In the genomic region with DNA sequence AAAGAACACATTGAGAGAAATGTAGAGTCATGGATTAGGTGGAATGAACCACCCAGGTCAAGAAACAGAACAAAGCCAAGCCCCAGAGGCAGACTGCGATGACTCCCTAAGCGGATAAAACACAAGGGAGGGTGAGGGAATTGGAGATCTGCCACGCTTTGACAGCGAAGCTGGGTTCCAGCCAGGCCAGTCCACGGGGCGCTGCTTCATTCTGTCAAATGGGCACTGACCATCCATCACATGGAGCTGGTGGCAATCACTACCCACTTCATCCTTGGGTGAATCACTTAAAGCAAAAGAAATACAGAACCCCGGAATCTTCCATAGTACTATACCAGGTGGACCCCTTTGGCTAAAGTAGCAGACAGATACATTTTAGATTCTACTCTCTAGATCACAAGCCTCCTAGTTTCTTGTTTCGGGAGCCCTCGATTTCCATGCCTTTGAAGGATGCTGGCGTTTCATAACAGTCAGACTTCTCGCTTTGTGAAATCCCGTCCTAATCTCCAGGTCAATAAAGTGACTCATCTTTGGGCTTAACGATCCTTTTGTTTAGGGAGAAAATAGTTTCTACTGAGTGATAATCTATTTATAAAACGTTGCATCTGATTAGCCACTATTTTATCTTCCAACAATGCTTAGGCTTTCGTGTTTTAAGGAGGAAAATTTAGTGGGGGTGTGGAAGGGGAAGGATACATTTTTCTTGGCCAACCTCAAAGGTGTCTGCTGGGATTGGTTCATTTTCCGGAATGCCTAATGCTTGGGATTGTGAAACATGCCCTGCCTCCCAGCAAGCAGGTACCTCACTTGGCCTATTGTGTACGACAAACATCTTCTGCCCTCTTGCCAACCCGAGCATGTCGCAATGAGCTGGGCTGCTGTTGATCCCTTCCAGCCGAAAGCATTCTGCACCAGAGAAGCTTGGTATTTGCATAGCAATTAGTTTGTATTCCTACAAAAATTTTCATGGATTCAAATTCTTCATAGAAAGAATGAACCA, we compare ENCODE assay signal across 11 cellular contexts. TPM values are rescaled to one million over a fixed set of nuclear protein-coding genes. Genes with fewer than 3 reads are reported as not detected.
DNase-seq lines count a peak whose midpoint lies in the region; ATAC-seq, FAIRE-seq and TF ChIP-seq lines count a peak whose summit lies in the region.
"Had no signal": no experiment of that assay in that cellular context is flagged by ENCODE, and none has a peak within 500 bp of the region (broad histone marks: within the 10 kb centered on the region; RNA-seq: fewer than 3 reads in every experiment).

No MANE protein-coding gene starts in this region.

- no peak overlapping the region for H3K27ac Mint-ChIP-seq in astrocyte (ENCODE audit: unreplicated experiment)
- H3K27ac Mint-ChIP-seq: dendritic cell treated with granulocyte-macrophage colony-stimulating factor and Interleukin-4, amounts not matched to agents 40 ng/mL and 50 ng/mL, for 4 days had no signal

- H3K9me3 Mint-ChIP-seq in astrocyte (ENCODE audit: unreplicated experiment), result peaks cover 9% of the 10 kb centered on the region
- H3K9me3 Mint-ChIP-seq: dendritic cell treated with granulocyte-macrophage colony-stimulating factor and Interleukin-4, amounts not matched to agents 40 ng/mL and 50 ng/mL, for 4 days had no signal

- H3K4me3 Mint-ChIP-seq in astrocyte (ENCODE audit: unreplicated experiment), result no peak overlapping the region
- H3K4me3 Mint-ChIP-seq: dendritic cell treated with granulocyte-macrophage colony-stimulating factor and Interleukin-4, amounts not matched to agents 40 ng/mL and 50 ng/mL, for 4 days had no signal

- H3K79me2 ChIP-seq in astrocyte (ENCODE audit: insufficient read depth, low read length), result no peaks in the 10 kb centered on the region

- H3K9me3 ChIP-seq in astrocyte (ENCODE audit: insufficient read depth, low read depth, low read length) (no peaks in the 10 kb centered on the region), left lung (no peaks in the 10 kb centered on the region), upper lobe of right lung (no peaks in the 10 kb centered on the region)

- H3K27me3 ChIP-seq in astrocyte (ENCODE audit: insufficient read depth, low read length), result peaks cover 4% of the 10 kb centered on the region
- peaks cover 0 to 14% of the 10 kb centered on the region in 2 donors for H3K27me3 ChIP-seq in left lung
- H3K27me3 ChIP-seq in upper lobe of right lung, result peaks cover 2% of the 10 kb centered on the region

- H3K36me3 ChIP-seq in astrocyte (ENCODE audit: insufficient read depth, low read length), result no peaks in the 10 kb centered on the region
- H3K36me3 ChIP-seq in left lung, result no peaks in the 10 kb centered on the region
- no peaks in the 10 kb centered on the region for H3K36me3 ChIP-seq in upper lobe of right lung

- no peak for TF ChIP-seq CTCF in astrocyte (IDR thresholded peaks at IDR 0.05; ENCODE audit: insufficient read depth, low read depth, low read length)
- TF ChIP-seq CTCF in left lung (IDR thresholded peaks at IDR 0.05), result no peak
- TF ChIP-seq CTCF in upper lobe of right lung (IDR thresholded peaks at IDR 0.05), result no peak
- no peak for TF ChIP-seq CTCF in GM10266 (IDR thresholded peaks at IDR 0.05; ENCODE audit: control insufficient read depth, insufficient read depth, low read depth, missing control alignments)
- no peak for TF ChIP-seq CTCF in GM10248 (IDR thresholded peaks at IDR 0.05; ENCODE audit: control extremely low read depth, extremely low read depth, low read depth, missing control alignments)

- H3K27me3 Mint-ChIP-seq in astrocyte (ENCODE audit: low read depth, unreplicated experiment), result peaks cover 29% of the 10 kb centered on the region

- intact Hi-C loops in left lung (cut with DNase I), result no loop called here
- intact Hi-C loops in upper lobe of right lung (cut with DNase I), result no loop called here

- FAIRE-seq in astrocyte (lab: Jason Lieb, UNC), result peak; percentile 73

- peaks cover 9% of the 10 kb centered on the region for H3K4me1 Mint-ChIP-seq in astrocyte (ENCODE audit: low read depth, unreplicated experiment)

- H2AFZ ChIP-seq in astrocyte (ENCODE audit: low read depth, low read length), result no peak overlapping the region
- H2AFZ ChIP-seq: PC-9 had no signal

- DNase-seq in SIG-M5 treated with dmso at 0.1 percent for 504 hours (lab: John Stamatoyannopoulos, UW; ENCODE audit: unreplicated experiment) (peak; percentile 47), SIG-M5 (lab: John Stamatoyannopoulos, UW) (no peak), astrocyte (ENCODE audit: low read depth) (peak; percentile 68), left lung (peak; percentile 73 to 81), upper lobe of right lung (peak; percentile 84), GM10266 (ENCODE audit: extremely low spot score) (no peak), GM10248 (ENCODE audit: extremely low spot score) (no peak)
- DNase-seq: stimulated activated CD4-positive, alpha-beta T cell treated with anti-CD3 and anti-CD28 coated beads, Interleukin-4, amount 100 ng/mL, for 4 hours had no signal

- POLR2A ChIA-PET in GM10248 (lab: Yijun Ruan, JAX), result no interaction called here

- H3K4me3 ChIP-seq in astrocyte (ENCODE audit: insufficient read depth, low read depth, low read length), result no peak overlapping the region
- no peak overlapping the region for H3K4me3 ChIP-seq in left lung
- H3K4me3 ChIP-seq in upper lobe of right lung, result no peak overlapping the region
- H3K4me3 ChIP-seq: PC-9 had no signal

- peak; percentile 92 for ATAC-seq in left lung
- ATAC-seq in upper lobe of right lung, result peak; percentile 88
- no peak for ATAC-seq in HG02973 (IDR thresholded peaks at IDR 0.05; ENCODE audit: unreplicated experiment)

- no peak overlapping the region for H3K27ac ChIP-seq in astrocyte (ENCODE audit: low read depth, low read length)
- peak overlapping the region in 1 of 2 donors; percentile 63 for H3K27ac ChIP-seq in left lung
- peak overlapping the region; percentile 42 for H3K27ac ChIP-seq in upper lobe of right lung
- H3K27ac ChIP-seq: PC-9 had no signal

- no peaks in the 10 kb centered on the region for H3K36me3 Mint-ChIP-seq in astrocyte (ENCODE audit: low read depth, unreplicated experiment)

- no peak overlapping the region for H3K9ac ChIP-seq in astrocyte (ENCODE audit: low read length)

- CTCF ChIA-PET in GM10248 (lab: Yijun Ruan, JAX), result interaction anchor here (1.8 kb wide), 1 partner anchor 14 kb away, joined by 4 read pairs; no protein-coding TSS in a partner anchor

- H4K20me1 ChIP-seq in astrocyte (ENCODE audit: insufficient read depth, low read length), result no peaks in the 10 kb centered on the region

- H3K4me2 ChIP-seq in astrocyte (ENCODE audit: low read length), result peak overlapping the region; percentile 30
- H3K4me2 ChIP-seq: PC-9 had no signal

- H3K4me1 ChIP-seq in astrocyte (ENCODE audit: insufficient read depth, low read length) (peaks cover 18% of the 10 kb centered on the region), left lung (peaks cover 0 to 42% of the 10 kb centered on the region in 2 donors), upper lobe of right lung (peaks cover 23% of the 10 kb centered on the region)

RNA-seq across cellular contexts. Expression of a gene that starts 44.1 kb away (rescaled TPM):
- total RNA-seq in astrocyte (11.8 and 12.4 TPM in 2 replicates), left lung (10 to 100 TPM; 31.8 to 36.8 TPM), upper lobe of right lung (44.1 TPM)

Comparison
In these comparisons a context has a peak if more than half of its experiments do, and no peak if none do; other contexts are left out.
1. DNase-seq: peak in SIG-M5 treated with dmso at 0.1 percent for 504 hours (single experiment), astrocyte (single experiment), left lung (2 of 2) and upper lobe of right lung (single experiment); none in SIG-M5 (single experiment), GM10266 (single experiment) and GM10248 (single experiment).